21 cellular contexts compared by ENCODE assay signal in genomic region chr16:48272837-48273421, GRCh38. TPM values are rescaled to one million over a fixed set of nuclear protein-coding genes. Genes with fewer than 3 reads are reported as not detected.
DNase-seq lines count a peak whose midpoint lies in the region; ATAC-seq, FAIRE-seq and TF ChIP-seq lines count a peak whose summit lies in the region.
"Had no signal": no experiment of that assay in that cellular context is flagged by ENCODE, and none has a peak within 500 bp of the region (broad histone marks: within the 10 kb centered on the region; RNA-seq: fewer than 3 reads in every experiment).

No MANE protein-coding gene starts in this region.

- no peaks in the 10 kb centered on the region for H3K27me3 ChIP-seq in left ventricle myocardium inferior (ENCODE audit: low read depth)
- H3K27me3 ChIP-seq in osteoblast (ENCODE audit: insufficient read depth, low read length): no peaks in the 10 kb centered on the region
- H3K27me3 ChIP-seq in vagina: no peaks in the 10 kb centered on the region
- H3K27me3 ChIP-seq: transverse colon had no signal

- no peaks in the 10 kb centered on the region for H3K27me3 Mint-ChIP-seq in activated T-cell treated with anti-CD3 and anti-CD28 coated beads, Interleukin-2, amount 50 U/mL, for 72 hours (ENCODE audit: low read depth)
- no peaks in the 10 kb centered on the region for H3K27me3 Mint-ChIP-seq in activated T-cell treated with anti-CD3 and anti-CD28 coated beads, Interleukin-2, amount 50 U/mL, for 4 hours (ENCODE audit: low read depth)
- H3K27me3 Mint-ChIP-seq in activated CD8-positive, alpha-beta T cell treated with anti-CD3 and anti-CD28 coated beads, Interleukin-2, amount 10 ng/mL, durations not matched to agents 7 days and 5 days (ENCODE audit: low read depth): no peaks in the 10 kb centered on the region
- H3K27me3 Mint-ChIP-seq: activated CD4-positive, alpha-beta T cell treated with anti-CD3 and anti-CD28 coated beads for 36 hours; activated naive CD8-positive, alpha-beta T cell treated with anti-CD3 and anti-CD28 coated beads, Interleukin-2, amount 50 U/mL, for 24 hours; dendritic cell treated with granulocyte-macrophage colony-stimulating factor and Interleukin-4, amounts not matched to agents 40 ng/mL and 50 ng/mL, for 4 days had no signal

- no peak for DNase-seq in activated T-cell treated with anti-CD3 and anti-CD28 coated beads, Interleukin-2, amount 50 U/mL, for 72 hours
- no peak for DNase-seq in activated T-cell treated with anti-CD3 and anti-CD28 coated beads, Interleukin-2, amount 50 U/mL, for 4 hours
- DNase-seq in left ventricle myocardium inferior (no peak), osteoblast (ENCODE audit: insufficient read length, low spot score, missing footprints) (no peak), vagina (ENCODE audit: extremely low spot score in 2 of 2) (no peak), HTR-8/SVneo (ENCODE audit: insufficient read length, low spot score) (no peak)
- DNase-seq in activated CD8-positive, alpha-beta T cell treated with anti-CD3 and anti-CD28 coated beads, Interleukin-2, amount 10 ng/mL, durations not matched to agents 7 days and 5 days: no peak
- DNase-seq: activated CD4-positive, alpha-beta T cell treated with anti-CD3 and anti-CD28 coated beads for 36 hours; activated naive CD8-positive, alpha-beta T cell treated with anti-CD3 and anti-CD28 coated beads, Interleukin-2, amount 50 U/mL, for 24 hours; activated T-cell treated with anti-CD3 and anti-CD28 coated beads, Interleukin-2, amount 50 U/mL, for 1 hour; DND-41; HCEC 1CT; NCI-H1694 treated with DMSO at 0.1 percent for 48 hours; NCI-H524; stimulated activated CD4-positive, alpha-beta T cell treated with anti-CD3 and anti-CD28 coated beads, Interleukin-15, amount 100 ng/mL, for 24 hours; T-helper 2 cell; transverse colon had no signal

- H2AFZ ChIP-seq in osteoblast (ENCODE audit: low read length): no peak overlapping the region

- H4K20me1 ChIP-seq in osteoblast (ENCODE audit: insufficient read depth, low read length): peaks cover 4% of the 10 kb centered on the region

- peaks cover 3% of the 10 kb centered on the region for H3K4me1 Mint-ChIP-seq in activated T-cell treated with anti-CD3 and anti-CD28 coated beads, Interleukin-2, amount 50 U/mL, for 72 hours (ENCODE audit: low read depth)
- peaks cover 7% of the 10 kb centered on the region for H3K4me1 Mint-ChIP-seq in activated T-cell treated with anti-CD3 and anti-CD28 coated beads, Interleukin-2, amount 50 U/mL, for 4 hours (ENCODE audit: low read depth)
- no peaks in the 10 kb centered on the region for H3K4me1 Mint-ChIP-seq in activated CD8-positive, alpha-beta T cell treated with anti-CD3 and anti-CD28 coated beads, Interleukin-2, amount 10 ng/mL, durations not matched to agents 7 days and 5 days (ENCODE audit: low read depth)
- H3K4me1 Mint-ChIP-seq: activated naive CD8-positive, alpha-beta T cell treated with anti-CD3 and anti-CD28 coated beads, Interleukin-2, amount 50 U/mL, for 24 hours had no signal

- H3K4me1 ChIP-seq in left ventricle myocardium inferior (peaks cover 89% of the 10 kb centered on the region), osteoblast (ENCODE audit: insufficient read depth, low read length) (peaks cover 2% of the 10 kb centered on the region), vagina (peaks cover 6% of the 10 kb centered on the region)

- no peak overlapping the region for H3K4me3 Mint-ChIP-seq in activated T-cell treated with anti-CD3 and anti-CD28 coated beads, Interleukin-2, amount 50 U/mL, for 72 hours
- no peak overlapping the region for H3K4me3 Mint-ChIP-seq in activated T-cell treated with anti-CD3 and anti-CD28 coated beads, Interleukin-2, amount 50 U/mL, for 4 hours
- H3K4me3 Mint-ChIP-seq in activated CD8-positive, alpha-beta T cell treated with anti-CD3 and anti-CD28 coated beads, Interleukin-2, amount 10 ng/mL, durations not matched to agents 7 days and 5 days: no peak overlapping the region
- H3K4me3 Mint-ChIP-seq: activated CD4-positive, alpha-beta T cell treated with anti-CD3 and anti-CD28 coated beads for 36 hours; activated naive CD8-positive, alpha-beta T cell treated with anti-CD3 and anti-CD28 coated beads, Interleukin-2, amount 50 U/mL, for 24 hours; dendritic cell treated with granulocyte-macrophage colony-stimulating factor and Interleukin-4, amounts not matched to agents 40 ng/mL and 50 ng/mL, for 4 days had no signal

- H3K4me3 ChIP-seq in left ventricle myocardium inferior: no peak overlapping the region
- H3K4me3 ChIP-seq in osteoblast (ENCODE audit: insufficient read depth, low read length): no peak overlapping the region
- H3K4me3 ChIP-seq in vagina: no peak overlapping the region
- H3K4me3 ChIP-seq: transverse colon had no signal

- peak overlapping the region; percentile 25 for H3K27ac Mint-ChIP-seq in activated T-cell treated with anti-CD3 and anti-CD28 coated beads, Interleukin-2, amount 50 U/mL, for 72 hours
- H3K27ac Mint-ChIP-seq in activated CD8-positive, alpha-beta T cell treated with anti-CD3 and anti-CD28 coated beads, Interleukin-2, amount 10 ng/mL, durations not matched to agents 7 days and 5 days: no peak overlapping the region
- H3K27ac Mint-ChIP-seq: activated CD4-positive, alpha-beta T cell treated with anti-CD3 and anti-CD28 coated beads for 36 hours; activated naive CD8-positive, alpha-beta T cell treated with anti-CD3 and anti-CD28 coated beads, Interleukin-2, amount 50 U/mL, for 24 hours; dendritic cell treated with granulocyte-macrophage colony-stimulating factor and Interleukin-4, amounts not matched to agents 40 ng/mL and 50 ng/mL, for 4 days had no signal

- no peak for ATAC-seq in activated T-cell treated with anti-CD3 and anti-CD28 coated beads, Interleukin-2, amount 50 U/mL, for 72 hours (replicated peaks in 1 of 2)
- ATAC-seq in activated T-cell treated with anti-CD3 and anti-CD28 coated beads, Interleukin-2, amount 50 U/mL, for 4 hours: no peak
- ATAC-seq in HG03039 (IDR thresholded peaks at IDR 0.05; ENCODE audit: unreplicated experiment): no peak
- no peak for ATAC-seq in activated CD8-positive, alpha-beta T cell treated with anti-CD3 and anti-CD28 coated beads, Interleukin-2, amount 10 ng/mL, durations not matched to agents 7 days and 5 days
- ATAC-seq: activated CD4-positive, alpha-beta T cell treated with anti-CD3 and anti-CD28 coated beads for 36 hours; activated naive CD8-positive, alpha-beta T cell treated with anti-CD3 and anti-CD28 coated beads, Interleukin-2, amount 50 U/mL, for 24 hours; Panc1 had no signal

- peak overlapping the region; percentile 50 for H3K27ac ChIP-seq in left ventricle myocardium inferior (replicated peaks)
- peak overlapping the region; percentile 57 for H3K27ac ChIP-seq in osteoblast (ENCODE audit: low read depth, low read length)
- peak overlapping the region; percentile 40 for H3K27ac ChIP-seq in vagina
- H3K27ac ChIP-seq: 22Rv1, transverse colon had no signal

- POLR2A ChIA-PET in activated CD8-positive, alpha-beta T cell treated with anti-CD3 and anti-CD28 coated beads, Interleukin-2, amount 10 ng/mL, durations not matched to agents 7 days and 5 days (lab: Charles Lee): no interaction called here

- intact Hi-C loops in left ventricle myocardium inferior (cut with micrococcal nuclease) (no loop called here), vagina (cut with DNase I) (no loop called here)

- TF ChIP-seq POLR2A in vagina (IDR thresholded peaks at IDR 0.05): no peak

- H3K4me2 ChIP-seq in osteoblast (ENCODE audit: insufficient read depth, low read length): no peak overlapping the region

- CTCF ChIA-PET in activated CD8-positive, alpha-beta T cell treated with anti-CD3 and anti-CD28 coated beads, Interleukin-2, amount 10 ng/mL, durations not matched to agents 7 days and 5 days (lab: Charles Lee): no interaction called here

- H3K79me2 ChIP-seq in osteoblast (ENCODE audit: insufficient read depth, low read length): peaks cover 23% of the 10 kb centered on the region

- H3K36me3 Mint-ChIP-seq in activated T-cell treated with anti-CD3 and anti-CD28 coated beads, Interleukin-2, amount 50 U/mL, for 72 hours (ENCODE audit: insufficient read depth in 2 of 2): peaks cover 0 to 11% of the 10 kb centered on the region in 2 donors
- peaks cover 32% of the 10 kb centered on the region for H3K36me3 Mint-ChIP-seq in activated T-cell treated with anti-CD3 and anti-CD28 coated beads, Interleukin-2, amount 50 U/mL, for 4 hours (ENCODE audit: insufficient read depth)
- H3K36me3 Mint-ChIP-seq in activated CD8-positive, alpha-beta T cell treated with anti-CD3 and anti-CD28 coated beads, Interleukin-2, amount 10 ng/mL, durations not matched to agents 7 days and 5 days (ENCODE audit: low read depth): peaks cover 25% of the 10 kb centered on the region

- H3K9me3 Mint-ChIP-seq in activated T-cell treated with anti-CD3 and anti-CD28 coated beads, Interleukin-2, amount 50 U/mL, for 72 hours: no peaks in the 10 kb centered on the region
- no peaks in the 10 kb centered on the region for H3K9me3 Mint-ChIP-seq in activated T-cell treated with anti-CD3 and anti-CD28 coated beads, Interleukin-2, amount 50 U/mL, for 4 hours
- no peaks in the 10 kb centered on the region for H3K9me3 Mint-ChIP-seq in activated CD8-positive, alpha-beta T cell treated with anti-CD3 and anti-CD28 coated beads, Interleukin-2, amount 10 ng/mL, durations not matched to agents 7 days and 5 days (ENCODE audit: insufficient read depth)
- H3K9me3 Mint-ChIP-seq: activated naive CD8-positive, alpha-beta T cell treated with anti-CD3 and anti-CD28 coated beads, Interleukin-2, amount 50 U/mL, for 24 hours; dendritic cell treated with granulocyte-macrophage colony-stimulating factor and Interleukin-4, amounts not matched to agents 40 ng/mL and 50 ng/mL, for 4 days had no signal

- no peak for FAIRE-seq in HTR-8/SVneo (lab: Jason Lieb, UNC)

- no peak for TF ChIP-seq CTCF in left ventricle myocardium inferior (IDR thresholded peaks at IDR 0.05; ENCODE audit: borderline replicate concordance)
- TF ChIP-seq CTCF in osteoblast (IDR thresholded peaks at IDR 0.05; ENCODE audit: extremely low read depth, low read depth, low read length): no peak
- no peak for TF ChIP-seq CTCF in vagina (IDR thresholded peaks at IDR 0.05)

- H3K36me3 ChIP-seq in left ventricle myocardium inferior (peaks cover 30% of the 10 kb centered on the region), osteoblast (ENCODE audit: insufficient read depth, low read length) (peaks cover 43% of the 10 kb centered on the region), vagina (peaks cover 0 to 24% of the 10 kb centered on the region in 2 donors)

- H3K9me3 ChIP-seq in left ventricle myocardium inferior (replicated peaks): no peaks in the 10 kb centered on the region
- no peaks in the 10 kb centered on the region for H3K9me3 ChIP-seq in osteoblast (ENCODE audit: low read depth, low read length)
- no peaks in the 10 kb centered on the region for H3K9me3 ChIP-seq in vagina
- H3K9me3 ChIP-seq: transverse colon had no signal

RNA-seq across cellular contexts. Expression of gene ABCC11, which starts 25.6 kb away (rescaled TPM):
- under 1 TPM; 0.07 to 0.17 TPM for total RNA-seq in activated T-cell treated with anti-CD3 and anti-CD28 coated beads, Interleukin-2, amount 50 U/mL, for 72 hours
- total RNA-seq in activated T-cell treated with anti-CD3 and anti-CD28 coated beads, Interleukin-2, amount 50 U/mL, for 4 hours: under 1 TPM; 0.05 to 0.08 (median 0.08) TPM
- total RNA-seq in left ventricle myocardium inferior (0.05 TPM), osteoblast (under 0.01 and 0.29 TPM in 2 replicates), vagina (not detected)
- not detected for total RNA-seq in activated CD8-positive, alpha-beta T cell treated with anti-CD3 and anti-CD28 coated beads, Interleukin-2, amount 10 ng/mL, durations not matched to agents 7 days and 5 days

RNA-seq across cellular contexts. Expression of gene LONP2, which starts 28.8 kb away (rescaled TPM):
- total RNA-seq in activated T-cell treated with anti-CD3 and anti-CD28 coated beads, Interleukin-2, amount 50 U/mL, for 72 hours: 10 to 100 TPM; 50.8 to 55.3 TPM
- total RNA-seq in activated T-cell treated with anti-CD3 and anti-CD28 coated beads, Interleukin-2, amount 50 U/mL, for 4 hours: 10 to 100 TPM; 50.5 to 57.6 (median 53.1) TPM
- total RNA-seq in left ventricle myocardium inferior (67.8 TPM), osteoblast (54.5 and 56.8 TPM in 2 replicates), vagina (40.3 TPM)
- 10 to 100 TPM; 54.2 to 54.5 TPM for total RNA-seq in activated CD8-positive, alpha-beta T cell treated with anti-CD3 and anti-CD28 coated beads, Interleukin-2, amount 10 ng/mL, durations not matched to agents 7 days and 5 days
